6 cellular contexts compared by ENCODE assay signal in genomic region chr17:7437369-7437863, GRCh38. TPM values are rescaled to one million over a fixed set of nuclear protein-coding genes. Genes with fewer than 3 reads are reported as not detected.
A peak's percentile ranks its signal among the peaks of the same experiment; 100 is the strongest.
DNase-seq lines count a peak whose midpoint lies in the region; ATAC-seq, FAIRE-seq and TF ChIP-seq lines count a peak whose summit lies in the region.

No MANE protein-coding gene starts in this region.

- no peak overlapping the region for H3K9ac ChIP-seq in MM.1S (ENCODE audit: low read length)
- peak overlapping the region in 1 of 4 experiments; percentile 3; a peak in 2 of 7 replicates for H3K9ac ChIP-seq in H1 (replicated peaks in 1 of 4; ENCODE audit: extremely low read depth in 1 of 4, low read depth in 3 of 4, low read length in 3 of 4)

- H2AFZ ChIP-seq in MM.1S (ENCODE audit: low read length) (no peak overlapping the region), H1 (ENCODE audit: low read length) (no peak overlapping the region)

- H4K8ac ChIP-seq in H1 (ENCODE audit: extremely low read depth, insufficient read depth, low read length) = peak overlapping the region; percentile 18; the same call in 1 of the 2 replicates

- intact Hi-C loops in gastrocnemius medialis (cut with DNase I; ENCODE audit: low total_unique reads) = loop anchor here (1.0 to 2.0 kb wide), 2 partner anchors 85 to 124 kb away; partner anchors contain the start of genes KCTD11 and SENP3

- no peak overlapping the region for H2BK120ac ChIP-seq in H1 (replicated peaks; ENCODE audit: low read depth, low read length)

- TF ChIP-seq RAD21 in H1 (IDR thresholded peaks at IDR 0.05 in 1 of 2, conservative IDR thresholded peaks at IDR 0.05 in 1 of 2; ENCODE audit: low read depth in 2 of 2, low read length in 2 of 2) = no peak

- peak; percentile 1 for ATAC-seq in gastrocnemius medialis
- no peak for ATAC-seq in HG02571 (IDR thresholded peaks at IDR 0.05; ENCODE audit: unreplicated experiment)

- H3K9me3 ChIP-seq in MM.1S (replicated peaks; ENCODE audit: insufficient read depth, low read length) (no peaks in the 10 kb centered on the region), H1 (ENCODE audit: insufficient read depth in 2 of 2, low read depth in 1 of 2, low read length in 1 of 2) (no peaks in the 10 kb centered on the region), gastrocnemius medialis (no peaks in the 10 kb centered on the region)

- no peaks in the 10 kb centered on the region for H3K9me2 ChIP-seq in MM.1S (replicated peaks; ENCODE audit: insufficient read depth, low read length)

- H2BK12ac ChIP-seq in H1 (ENCODE audit: low read depth, low read length) = peak overlapping the region; percentile 99

- H2AK5ac ChIP-seq in H1 (ENCODE audit: low read depth, low read length) = peak overlapping the region; percentile 48; the same call in 1 of the 2 replicates

- peaks cover 31% of the 10 kb centered on the region for H3K23me2 ChIP-seq in H1 (ENCODE audit: low read depth, low read length)

- no peaks in the 10 kb centered on the region for H3K36me3 ChIP-seq in MM.1S (replicated peaks; ENCODE audit: insufficient read depth, low read length)
- H3K36me3 ChIP-seq in H1 (ENCODE audit: control insufficient read depth in 2 of 4, insufficient read depth in 4 of 4, low read length in 3 of 4) = no peaks in the 10 kb centered on the region
- H3K36me3 ChIP-seq in gastrocnemius medialis = no peaks in the 10 kb centered on the region

- no peak overlapping the region for H2BK15ac ChIP-seq in H1 (ENCODE audit: low read length)

- H3K18ac ChIP-seq in H1 (ENCODE audit: extremely low read depth, low read length) = peak overlapping the region; percentile 97; the same call in 1 of the 2 replicates

- POLR2A ChIA-PET in H1 (lab: Charles Lee; ENCODE audit: partially characterized antibody) (interaction anchor here (0.9 to 15.5 kb wide), 25 partner anchors 8 to 250 kb away, joined by 3 to 339 read pairs (median 4); partner anchors contain the start of genes ACAP1, CHRNB1, CLDN7 and KCTD11), HEK293T (lab: Yijun Ruan, JAX) (interaction anchor here (1.0 to 7.5 kb wide), 8 partner anchors 29 to 123 kb away, joined by 3 to 55 read pairs (median 5); partner anchors contain the start of genes POLR2A, SLC35G6 and ZBTB4)

- peaks cover 14% of the 10 kb centered on the region for H3F3A ChIP-seq in MM.1S (ENCODE audit: insufficient read depth, low read length)

- H2BK5ac ChIP-seq in H1 (ENCODE audit: low read depth, low read length) = peak overlapping the region; percentile 80; the same call in 1 of the 2 replicates

- no peaks in the 10 kb centered on the region for H3K79me1 ChIP-seq in H1 (ENCODE audit: low read depth, low read length)

- peak overlapping the region; percentile 44 for H3K4ac ChIP-seq in H1 (replicated peaks; ENCODE audit: insufficient read length, low read depth, low read length)

- TF ChIP-seq CTCF in MM.1S (IDR thresholded peaks at IDR 0.05; ENCODE audit: low read length) (no peak), H1 (IDR thresholded peaks at IDR 0.05; ENCODE audit: control extremely low read depth in 1 of 3, insufficient read depth in 1 of 3, low read depth in 1 of 3, low read length in 3 of 3) (no peak), gastrocnemius medialis (IDR thresholded peaks at IDR 0.05 in 4 of 5, conservative IDR thresholded peaks at IDR 0.05 in 1 of 5) (no peak)

- in situ Hi-C loops in gastrocnemius medialis (cut with MboI; ENCODE audit: low sequenced_read_pairs in 4 of 4) = loop anchor here in 2 of 4 donors (5.0 to 25.0 kb wide), 2 partner anchors 50 to 125 kb away; partner anchors contain the start of genes SENP3 (in 1 of the 2) and TNFSF13 (in 1 of the 2)

- H3K4me3 ChIP-seq in MM.1S (ENCODE audit: low read length) (no peak overlapping the region; the same call in 1 of the 2 replicates), H1 (ENCODE audit: extremely low read depth in 1 of 4, insufficient read depth in 2 of 4, low read depth in 3 of 4, low read length in 4 of 4) (peak overlapping the region; percentile 50 to 83 (median 67)), gastrocnemius medialis (peak overlapping the region; percentile 53 to 61 (median 55))

- peak overlapping the region; percentile 72; the same call in 1 of the 2 replicates for H3K4me2 ChIP-seq in MM.1S (ENCODE audit: low read depth, low read length)
- H3K4me2 ChIP-seq in H1 (ENCODE audit: insufficient read depth in 1 of 2, low read depth in 2 of 2, low read length in 2 of 2) = peak overlapping the region; percentile 91

- no peak overlapping the region for H3K23ac ChIP-seq in H1 (ENCODE audit: insufficient read length)

- H3K79me2 ChIP-seq in MM.1S (ENCODE audit: low read length) = no peaks in the 10 kb centered on the region
- no peaks in the 10 kb centered on the region for H3K79me2 ChIP-seq in H1 (ENCODE audit: control insufficient read depth in 1 of 2, insufficient read depth in 2 of 2, low read length in 2 of 2)

- FAIRE-seq in H1 (lab: Jason Lieb, UNC) = no peak

- DNase-seq in MM.1S (no peak), H1 (ENCODE audit: low read depth in 1 of 2, low spot score in 2 of 2) (no peak), gastrocnemius medialis (no peak), HEK293T (ENCODE audit: extremely low spot score) (no peak), NCI-H1694 treated with DMSO at 0.1 percent for 48 hours (lab: John Stamatoyannopoulos, UW) (no peak)

- H3K4me1 ChIP-seq in MM.1S (ENCODE audit: low read length) (peaks cover 10% of the 10 kb centered on the region), H1 (replicated peaks in 1 of 4; ENCODE audit: control insufficient read depth in 3 of 4, insufficient read depth in 4 of 4, low read length in 3 of 4) (peaks cover 0 to 29% (median 15%) of the 10 kb centered on the region in 4 experiments; a peak in 6 of 7 replicates), gastrocnemius medialis (peaks cover 35 to 57% of the 10 kb centered on the region in 2 donors)

- peak overlapping the region; percentile 29 for H4K91ac ChIP-seq in H1 (replicated peaks; ENCODE audit: insufficient read length, low read length)

- H3K27ac ChIP-seq in MM.1S (ENCODE audit: low read length) (no peak overlapping the region), H1 (ENCODE audit: low read depth, low read length) (no peak overlapping the region), gastrocnemius medialis (peak overlapping the region; percentile 80 to 100 (median 94))

- no peak overlapping the region for H4K5ac ChIP-seq in H1 (ENCODE audit: insufficient read length, low read depth, low read length)

- no peak overlapping the region for H3K56ac ChIP-seq in H1 (replicated peaks; ENCODE audit: insufficient read length, low read depth, low read length)

- H4K20me1 ChIP-seq in MM.1S (ENCODE audit: insufficient read depth, low read length) = no peaks in the 10 kb centered on the region
- no peaks in the 10 kb centered on the region for H4K20me1 ChIP-seq in H1 (replicated peaks in 1 of 2; ENCODE audit: control insufficient read depth in 1 of 2, insufficient read depth in 2 of 2, low read length in 2 of 2)

- TF ChIP-seq POLR2A in H1 (IDR thresholded peaks at IDR 0.05; ENCODE audit: control extremely low read depth in 1 of 2, low read depth in 2 of 2, low read length in 2 of 2) (no peak), gastrocnemius medialis (IDR thresholded peaks at IDR 0.05) (no peak)

- 4% methylated on average over 25 of the region's 31 CpGs; no CpG with 5 or more reads in 1 of the 2 experiments for WGBS in H1 (ENCODE audit: extremely low coverage in 1 of 2, insufficient coverage in 1 of 2, insufficient read length in 1 of 2, insufficient replicate concordance in 2 of 2, low coverage in 1 of 2, low lambda C conversion rate in 2 of 2, missing lambda C conversion rate in 1 of 2), 2 experiments

- TF ChIP-seq EP300 in H1 (IDR thresholded peaks at IDR 0.05; ENCODE audit: borderline replicate concordance in 1 of 2, low read depth in 2 of 2, low read length in 2 of 2) = no peak

- CTCF ChIA-PET in H1 (lab: Charles Lee; ENCODE audit: partially characterized antibody) (interaction anchor here (0.6 to 5.1 kb wide), 31 partner anchors 9 to 312 kb away, joined by 3 to 56 read pairs (median 5); partner anchors contain the start of genes KCTD11, SPEM2, TMEM256 and TMEM95), HEK293T (lab: Yijun Ruan, JAX) (interaction anchor here (0.6 to 2.7 kb wide), 4 partner anchors 8 to 123 kb away, joined by 3 to 11 read pairs (median 5); partner anchors contain the start of gene SENP3)

- no peak overlapping the region; the same call in 1 of the 2 replicates for H2BK20ac ChIP-seq in H1 (ENCODE audit: low read length)

- H3K27me3 ChIP-seq in MM.1S (replicated peaks; ENCODE audit: insufficient read depth, low read length) (peaks cover 45% of the 10 kb centered on the region), H1 (replicated peaks in 1 of 4; ENCODE audit: control insufficient read depth in 3 of 4, extremely low read depth in 1 of 4, insufficient read depth in 3 of 4, low read length in 3 of 4) (peaks cover 2 to 19% (median 12%) of the 10 kb centered on the region in 4 experiments; a peak in 6 of 7 replicates), gastrocnemius medialis (peaks cover 0 to 4% (median 0%) of the 10 kb centered on the region in 3 donors)

- H3K14ac ChIP-seq in H1 (ENCODE audit: insufficient read length) = no peak overlapping the region

RNA-seq across cellular contexts. Expression of gene FGF11, which starts 1.9 kb away (rescaled TPM):
- total RNA-seq in H1 (2021; fragmentation: NEBNext Ultra II Directional; extraction: Animal tissue kit (Norgen Biotek cat#: 25700)) = 11.8 and 15.0 TPM in 2 replicates
- polyA plus RNA-seq in H1 (2011; rRNA removed) = 26.1 and 42.0 TPM in 2 replicates
- 24.3 TPM for polyA plus RNA-seq in H1 (2011; cell fraction: cytosol; rRNA removed)
- polyA plus RNA-seq in H1 (2011; cell fraction: nucleus; rRNA removed) = 47.1 TPM
- 16.8 to 26.7 TPM (median 19.8 TPM) in 4 replicates for polyA plus RNA-seq in H1 (2012, experiment 1 of 2)
- 17.9 TPM for polyA plus RNA-seq in H1 (2012, experiment 2 of 2)
- polyA plus RNA-seq in H1 (2013, experiment 1 of 2) = 11.8 TPM
- polyA plus RNA-seq in H1 (2013, experiment 2 of 2) = 11.9 TPM
- polyA minus RNA-seq in H1 (2011; rRNA and poly(A)+ RNA removed) = 15.9 and 22.0 TPM in 2 replicates
- 11.2 TPM for polyA minus RNA-seq in H1 (2011; cell fraction: cytosol; rRNA and poly(A)+ RNA removed)
- polyA minus RNA-seq in H1 (2011; cell fraction: nucleus; rRNA and poly(A)+ RNA removed) = 15.4 TPM
- 1 to 10 TPM; 1.2 to 7.4 (median 4.1) TPM for total RNA-seq in gastrocnemius medialis

RNA-seq across cellular contexts. Expression of gene TMEM102, which starts 2.2 kb away (rescaled TPM):
- 11.2 and 12.2 TPM in 2 replicates for total RNA-seq in H1 (2021; fragmentation: NEBNext Ultra II Directional; extraction: Animal tissue kit (Norgen Biotek cat#: 25700))
- polyA plus RNA-seq in H1 (2011; rRNA removed) = 10.2 and 14.9 TPM in 2 replicates
- 9.9 TPM for polyA plus RNA-seq in H1 (2011; cell fraction: cytosol; rRNA removed)
- 11.9 TPM for polyA plus RNA-seq in H1 (2011; cell fraction: nucleus; rRNA removed)
- 7.1 to 9.5 TPM (median 9.0 TPM) in 4 replicates for polyA plus RNA-seq in H1 (2012, experiment 1 of 2)
- 13.0 TPM for polyA plus RNA-seq in H1 (2012, experiment 2 of 2)
- polyA plus RNA-seq in H1 (2013, experiment 1 of 2) = 7.9 TPM
- polyA plus RNA-seq in H1 (2013, experiment 2 of 2) = 7.6 TPM
- polyA minus RNA-seq in H1 (2011; rRNA and poly(A)+ RNA removed) = 5.4 and 6.3 TPM in 2 replicates
- polyA minus RNA-seq in H1 (2011; cell fraction: cytosol; rRNA and poly(A)+ RNA removed) = 5.1 TPM
- 8.3 TPM for polyA minus RNA-seq in H1 (2011; cell fraction: nucleus; rRNA and poly(A)+ RNA removed)
- total RNA-seq in gastrocnemius medialis = 1 to 10 TPM in 3 of 4 donors, under 1 TPM in 1; 0.92 to 3.9 (median 2.3) TPM

RNA-seq across cellular contexts. Expression of gene CHRNB1, which starts 7.4 kb away (rescaled TPM):
- 13.8 and 14.1 TPM in 2 replicates for total RNA-seq in H1 (2021; fragmentation: NEBNext Ultra II Directional; extraction: Animal tissue kit (Norgen Biotek cat#: 25700))
- polyA plus RNA-seq in H1 (2011; rRNA removed) = 28.2 and 33.6 TPM in 2 replicates
- 29.5 TPM for polyA plus RNA-seq in H1 (2011; cell fraction: cytosol; rRNA removed)
- 25.1 TPM for polyA plus RNA-seq in H1 (2011; cell fraction: nucleus; rRNA removed)
- 14.8 to 19.3 TPM (median 17.4 TPM) in 4 replicates for polyA plus RNA-seq in H1 (2012, experiment 1 of 2)
- 13.4 TPM for polyA plus RNA-seq in H1 (2012, experiment 2 of 2)
- 18.6 TPM for polyA plus RNA-seq in H1 (2013, experiment 1 of 2)
- 20.6 TPM for polyA plus RNA-seq in H1 (2013, experiment 2 of 2)
- polyA minus RNA-seq in H1 (2011; rRNA and poly(A)+ RNA removed) = 17.5 and 18.8 TPM in 2 replicates
- 6.1 TPM for polyA minus RNA-seq in H1 (2011; cell fraction: cytosol; rRNA and poly(A)+ RNA removed)
- 8.1 TPM for polyA minus RNA-seq in H1 (2011; cell fraction: nucleus; rRNA and poly(A)+ RNA removed)
- total RNA-seq in gastrocnemius medialis = 100 to 1,000 TPM in 2 of 4 donors, 10 to 100 TPM in 2; 82.3 to 202 (median 101) TPM

RNA-seq across cellular contexts. Expression of gene SPEM3, which starts 8.8 kb away (rescaled TPM):
- total RNA-seq in H1 (2021; fragmentation: NEBNext Ultra II Directional; extraction: Animal tissue kit (Norgen Biotek cat#: 25700)) = not detected in 2 replicates
- 0.02 TPM in 1 of 2 replicates, not detected in the other for polyA plus RNA-seq in H1 (2011; rRNA removed)
- polyA plus RNA-seq in H1 (2011; cell fraction: cytosol; rRNA removed) = not detected
- 0.03 TPM for polyA plus RNA-seq in H1 (2011; cell fraction: nucleus; rRNA removed)
- polyA plus RNA-seq in H1 (2012, experiment 1 of 2) = 0.04 TPM in 2 of 4 replicates, not detected in the others
- polyA plus RNA-seq in H1 (2012, experiment 2 of 2) = not detected
- polyA plus RNA-seq in H1 (2013, experiment 1 of 2) = not detected
- not detected for polyA plus RNA-seq in H1 (2013, experiment 2 of 2)
- not detected in 2 replicates for polyA minus RNA-seq in H1 (2011; rRNA and poly(A)+ RNA removed)
- not detected for polyA minus RNA-seq in H1 (2011; cell fraction: cytosol; rRNA and poly(A)+ RNA removed)
- polyA minus RNA-seq in H1 (2011; cell fraction: nucleus; rRNA and poly(A)+ RNA removed) = not detected
- total RNA-seq in gastrocnemius medialis = not detected

RNA-seq across cellular contexts. Expression of gene SPEM2, which starts 12.0 kb away (rescaled TPM):
- not detected in 2 replicates for total RNA-seq in H1 (2021; fragmentation: NEBNext Ultra II Directional; extraction: Animal tissue kit (Norgen Biotek cat#: 25700))
- polyA plus RNA-seq in H1 (2011; rRNA removed) = 0.03 and 0.17 TPM in 2 replicates
- 0.08 TPM for polyA plus RNA-seq in H1 (2011; cell fraction: cytosol; rRNA removed)
- polyA plus RNA-seq in H1 (2011; cell fraction: nucleus; rRNA removed) = 0.50 TPM
- 0.22 TPM in 1 of 4 replicates, not detected in the others for polyA plus RNA-seq in H1 (2012, experiment 1 of 2)
- polyA plus RNA-seq in H1 (2012, experiment 2 of 2) = not detected
- 0.02 TPM for polyA plus RNA-seq in H1 (2013, experiment 1 of 2)
- polyA plus RNA-seq in H1 (2013, experiment 2 of 2) = 0.07 TPM
- polyA minus RNA-seq in H1 (2011; rRNA and poly(A)+ RNA removed) = not detected in 2 replicates
- not detected for polyA minus RNA-seq in H1 (2011; cell fraction: cytosol; rRNA and poly(A)+ RNA removed)
- polyA minus RNA-seq in H1 (2011; cell fraction: nucleus; rRNA and poly(A)+ RNA removed) = not detected
- not detected for total RNA-seq in gastrocnemius medialis

Comparison
In these comparisons a context has a peak if more than half of its experiments do, and no peak if none do; other contexts are left out.
1. H3K27ac ChIP-seq: peak in gastrocnemius medialis (4 of 4); none in MM.1S (single experiment) and H1 (single experiment).